In the genomic region with DNA sequence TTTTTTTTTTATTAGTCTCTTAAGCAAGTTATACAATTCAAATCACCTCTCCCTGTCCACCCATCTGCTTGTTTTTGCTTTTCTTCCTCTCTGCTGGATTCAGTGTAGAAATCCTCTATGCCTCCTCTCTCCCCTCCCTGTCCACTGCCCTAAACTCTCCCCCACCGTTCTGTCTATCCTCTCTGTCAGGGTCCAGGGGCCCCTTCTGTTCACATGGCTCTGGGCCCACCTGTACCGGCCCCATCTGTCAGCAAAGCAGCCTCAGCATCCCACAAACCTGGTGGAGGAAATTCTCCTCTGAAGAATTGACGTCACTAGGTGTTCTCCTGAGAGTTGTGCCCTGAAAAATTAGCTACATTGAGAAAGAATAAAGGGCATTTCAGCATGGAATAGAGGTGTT, we compare ENCODE assay signal across 18 cellular contexts.
A peak's percentile ranks its signal among the peaks of the same experiment; 100 is the strongest.
DNase-seq lines count a peak whose midpoint lies in the region; ATAC-seq and TF ChIP-seq lines count a peak whose summit lies in the region.
"Had no signal": no experiment of that assay in that cellular context is flagged by ENCODE, and none has a peak within 500 bp of the region (broad histone marks: within the 10 kb centered on the region; RNA-seq: fewer than 3 reads in every experiment).

No MANE protein-coding gene starts in this region.

- H3K36me3 Mint-ChIP-seq in activated naive CD4-positive, alpha-beta T cell treated with anti-CD3 and anti-CD28 coated beads, Interleukin-2, amount 50 U/mL, for 24 hours = peaks cover 6% of the 10 kb centered on the region
- no peaks in the 10 kb centered on the region for H3K36me3 Mint-ChIP-seq in activated naive CD4-positive, alpha-beta T cell treated with anti-CD3 and anti-CD28 coated beads, Interleukin-2, amount 10 ng/mL, durations not matched to agents 7 days and 5 days
- H3K36me3 Mint-ChIP-seq in glutamatergic neuron (ENCODE audit: unreplicated experiment) = peaks cover 5% of the 10 kb centered on the region
- no peaks in the 10 kb centered on the region for H3K36me3 Mint-ChIP-seq in activated CD8-positive, alpha-beta T cell treated with anti-CD3 and anti-CD28 coated beads, Interleukin-2, amount 10 ng/mL, durations not matched to agents 7 days and 5 days (ENCODE audit: low read depth)
- H3K36me3 Mint-ChIP-seq: CD14-positive monocyte had no signal

- TF ChIP-seq CTCF in PC-9 (conservative IDR thresholded peaks at IDR 0.05) (no peak), glutamatergic neuron (IDR thresholded peaks at IDR 0.05; ENCODE audit: partially characterized antibody, unreplicated experiment) (no peak), lower lobe of right lung (IDR thresholded peaks at IDR 0.05) (no peak)

- H3K4me1 ChIP-seq in PC-9 (replicated peaks; ENCODE audit: insufficient read depth) (no peaks in the 10 kb centered on the region), lower lobe of right lung (no peaks in the 10 kb centered on the region)
- H3K4me1 ChIP-seq: BLaER1 had no signal

- CTCF ChIA-PET in activated naive CD4-positive, alpha-beta T cell treated with anti-CD3 and anti-CD28 coated beads, Interleukin-2, amount 10 ng/mL, durations not matched to agents 7 days and 5 days (lab: Charles Lee) = no interaction called here
- CTCF ChIA-PET in PC-9 (lab: Charles Lee) = no interaction called here
- CTCF ChIA-PET in activated CD8-positive, alpha-beta T cell treated with anti-CD3 and anti-CD28 coated beads, Interleukin-2, amount 10 ng/mL, durations not matched to agents 7 days and 5 days (lab: Charles Lee) = no interaction called here

- H3K36me3 ChIP-seq in PC-9 (ENCODE audit: low read depth) (no peaks in the 10 kb centered on the region), lower lobe of right lung (no peaks in the 10 kb centered on the region)
- H3K36me3 ChIP-seq: BLaER1 had no signal

- ATAC-seq in lower lobe of right lung = no peak
- ATAC-seq in activated CD8-positive, alpha-beta T cell treated with anti-CD3 and anti-CD28 coated beads, Interleukin-2, amount 10 ng/mL, durations not matched to agents 7 days and 5 days = no peak
- ATAC-seq in GM18873 (IDR thresholded peaks at IDR 0.05; ENCODE audit: low FRiP score, unreplicated experiment) = no peak
- ATAC-seq: HCT116 had no signal

- no peaks in the 10 kb centered on the region; the same call in 1 of the 2 replicates for H3K9me2 ChIP-seq in PC-9 (ENCODE audit: insufficient read depth)

- H3K4me2 ChIP-seq in PC-9 = no peak overlapping the region
- H3K4me2 ChIP-seq: BLaER1 had no signal

- H3K27ac ChIP-seq in PC-9 = no peak overlapping the region
- H3K27ac ChIP-seq in lower lobe of right lung = no peak overlapping the region
- H3K27ac ChIP-seq: BLaER1, HL-60 had no signal

- H4K20me1 ChIP-seq in PC-9 (ENCODE audit: insufficient read depth) = no peaks in the 10 kb centered on the region
- H4K20me1 ChIP-seq: BLaER1 had no signal

- POLR2A ChIA-PET in PC-9 (lab: Charles Lee; ENCODE audit: unreplicated experiment) = no interaction called here
- POLR2A ChIA-PET in activated CD8-positive, alpha-beta T cell treated with anti-CD3 and anti-CD28 coated beads, Interleukin-2, amount 10 ng/mL, durations not matched to agents 7 days and 5 days (lab: Charles Lee) = no interaction called here

- no peaks in the 10 kb centered on the region for H3K79me2 ChIP-seq in PC-9 (ENCODE audit: low read depth)

- H3K27ac Mint-ChIP-seq in activated naive CD4-positive, alpha-beta T cell treated with anti-CD3 and anti-CD28 coated beads, Interleukin-2, amount 50 U/mL, for 24 hours = peak overlapping the region; percentile 46
- H3K27ac Mint-ChIP-seq in activated naive CD4-positive, alpha-beta T cell treated with anti-CD3 and anti-CD28 coated beads, Interleukin-2, amount 10 ng/mL, durations not matched to agents 7 days and 5 days = no peak overlapping the region
- peak overlapping the region; percentile 81 for H3K27ac Mint-ChIP-seq in glutamatergic neuron (ENCODE audit: unreplicated experiment)
- H3K27ac Mint-ChIP-seq in activated CD8-positive, alpha-beta T cell treated with anti-CD3 and anti-CD28 coated beads, Interleukin-2, amount 10 ng/mL, durations not matched to agents 7 days and 5 days = no peak overlapping the region
- H3K27ac Mint-ChIP-seq: CD14-positive monocyte, HFFc6 had no signal

- no TSS peak for BruUV-seq in PC-9 (replicated peaks; lab: Mats Ljungman, UMichigan)

- intact Hi-C loops in PC-9 (cut with micrococcal nuclease; ENCODE audit: unreplicated experiment) = no loop called here
- intact Hi-C loops in lower lobe of right lung (cut with DNase I) = no loop called here

- H3K9me3 ChIP-seq in PC-9 (ENCODE audit: insufficient read depth, low read depth) (no peaks in the 10 kb centered on the region; the same call in 1 of the 2 replicates), lower lobe of right lung (peaks cover 11% of the 10 kb centered on the region)

- no peak overlapping the region for H3K4me3 Mint-ChIP-seq in activated naive CD4-positive, alpha-beta T cell treated with anti-CD3 and anti-CD28 coated beads, Interleukin-2, amount 50 U/mL, for 24 hours
- no peak overlapping the region for H3K4me3 Mint-ChIP-seq in activated naive CD4-positive, alpha-beta T cell treated with anti-CD3 and anti-CD28 coated beads, Interleukin-2, amount 10 ng/mL, durations not matched to agents 7 days and 5 days
- peak overlapping the region; percentile 39 for H3K4me3 Mint-ChIP-seq in glutamatergic neuron (ENCODE audit: unreplicated experiment)
- no peak overlapping the region for H3K4me3 Mint-ChIP-seq in activated CD8-positive, alpha-beta T cell treated with anti-CD3 and anti-CD28 coated beads, Interleukin-2, amount 10 ng/mL, durations not matched to agents 7 days and 5 days
- H3K4me3 Mint-ChIP-seq: CD14-positive monocyte; CD4-positive, alpha-beta memory T cell; HFFc6 had no signal

- no peaks in the 10 kb centered on the region for H3F3A ChIP-seq in PC-9 (ENCODE audit: insufficient read depth, low read depth)

- H3K4me3 ChIP-seq in PC-9 (no peak overlapping the region), lower lobe of right lung (no peak overlapping the region)
- H3K4me3 ChIP-seq: BLaER1 had no signal

- H3K27me3 Mint-ChIP-seq in activated naive CD4-positive, alpha-beta T cell treated with anti-CD3 and anti-CD28 coated beads, Interleukin-2, amount 50 U/mL, for 24 hours = no peaks in the 10 kb centered on the region
- peaks cover 4% of the 10 kb centered on the region for H3K27me3 Mint-ChIP-seq in activated naive CD4-positive, alpha-beta T cell treated with anti-CD3 and anti-CD28 coated beads, Interleukin-2, amount 10 ng/mL, durations not matched to agents 7 days and 5 days
- H3K27me3 Mint-ChIP-seq in glutamatergic neuron (ENCODE audit: unreplicated experiment) = peaks cover 3% of the 10 kb centered on the region
- H3K27me3 Mint-ChIP-seq in activated CD8-positive, alpha-beta T cell treated with anti-CD3 and anti-CD28 coated beads, Interleukin-2, amount 10 ng/mL, durations not matched to agents 7 days and 5 days (ENCODE audit: low read depth) = no peaks in the 10 kb centered on the region

- peaks cover 18% of the 10 kb centered on the region for H3K9me3 Mint-ChIP-seq in activated naive CD4-positive, alpha-beta T cell treated with anti-CD3 and anti-CD28 coated beads, Interleukin-2, amount 50 U/mL, for 24 hours
- H3K9me3 Mint-ChIP-seq in activated naive CD4-positive, alpha-beta T cell treated with anti-CD3 and anti-CD28 coated beads, Interleukin-2, amount 10 ng/mL, durations not matched to agents 7 days and 5 days = peaks cover 14% of the 10 kb centered on the region
- peaks cover 6% of the 10 kb centered on the region for H3K9me3 Mint-ChIP-seq in glutamatergic neuron (ENCODE audit: unreplicated experiment)
- H3K9me3 Mint-ChIP-seq in activated CD8-positive, alpha-beta T cell treated with anti-CD3 and anti-CD28 coated beads, Interleukin-2, amount 10 ng/mL, durations not matched to agents 7 days and 5 days (ENCODE audit: insufficient read depth) = peaks cover 18% of the 10 kb centered on the region

- no peak for DNase-seq in activated naive CD4-positive, alpha-beta T cell treated with anti-CD3 and anti-CD28 coated beads, Interleukin-2, amount 10 ng/mL, durations not matched to agents 7 days and 5 days
- DNase-seq in PC-9 (no peak), glutamatergic neuron (peak; percentile 30), lower lobe of right lung (no peak)
- no peak for DNase-seq in activated CD8-positive, alpha-beta T cell treated with anti-CD3 and anti-CD28 coated beads, Interleukin-2, amount 10 ng/mL, durations not matched to agents 7 days and 5 days
- DNase-seq: 8988T; Calu3; CD4-positive, alpha-beta memory T cell; GDM1; GOT3; H7; HFFc6 had no signal

- no peaks in the 10 kb centered on the region for H3K4me1 Mint-ChIP-seq in activated naive CD4-positive, alpha-beta T cell treated with anti-CD3 and anti-CD28 coated beads, Interleukin-2, amount 50 U/mL, for 24 hours
- H3K4me1 Mint-ChIP-seq in activated naive CD4-positive, alpha-beta T cell treated with anti-CD3 and anti-CD28 coated beads, Interleukin-2, amount 10 ng/mL, durations not matched to agents 7 days and 5 days = no peaks in the 10 kb centered on the region
- peaks cover 5% of the 10 kb centered on the region for H3K4me1 Mint-ChIP-seq in glutamatergic neuron (ENCODE audit: low read depth, unreplicated experiment)
- H3K4me1 Mint-ChIP-seq in activated CD8-positive, alpha-beta T cell treated with anti-CD3 and anti-CD28 coated beads, Interleukin-2, amount 10 ng/mL, durations not matched to agents 7 days and 5 days (ENCODE audit: low read depth) = no peaks in the 10 kb centered on the region
- H3K4me1 Mint-ChIP-seq: CD14-positive monocyte; CD4-positive, alpha-beta memory T cell had no signal

- H3K27me3 ChIP-seq in PC-9 (ENCODE audit: insufficient read depth, low read depth) (no peaks in the 10 kb centered on the region), lower lobe of right lung (ENCODE audit: low read depth) (no peaks in the 10 kb centered on the region)
- H3K27me3 ChIP-seq: BLaER1 had no signal

- H2AFZ ChIP-seq in PC-9 = 0 out of 2 replicates have a peak overlapping the region, but pooled peaks have one; percentile 52

Comparison
In these comparisons a context has a peak if more than half of its experiments do, and no peak if none do; other contexts are left out.
1. H3K27ac Mint-ChIP-seq: peak in activated naive CD4-positive, alpha-beta T cell treated with anti-CD3 and anti-CD28 coated beads, Interleukin-2, amount 50 U/mL, for 24 hours (single experiment) and glutamatergic neuron (single experiment); none in activated naive CD4-positive, alpha-beta T cell treated with anti-CD3 and anti-CD28 coated beads, Interleukin-2, amount 10 ng/mL, durations not matched to agents 7 days and 5 days (single experiment) and activated CD8-positive, alpha-beta T cell treated with anti-CD3 and anti-CD28 coated beads, Interleukin-2, amount 10 ng/mL, durations not matched to agents 7 days and 5 days (single experiment).